ENCODE assay signal across 35 cellular contexts in the genomic region with DNA sequence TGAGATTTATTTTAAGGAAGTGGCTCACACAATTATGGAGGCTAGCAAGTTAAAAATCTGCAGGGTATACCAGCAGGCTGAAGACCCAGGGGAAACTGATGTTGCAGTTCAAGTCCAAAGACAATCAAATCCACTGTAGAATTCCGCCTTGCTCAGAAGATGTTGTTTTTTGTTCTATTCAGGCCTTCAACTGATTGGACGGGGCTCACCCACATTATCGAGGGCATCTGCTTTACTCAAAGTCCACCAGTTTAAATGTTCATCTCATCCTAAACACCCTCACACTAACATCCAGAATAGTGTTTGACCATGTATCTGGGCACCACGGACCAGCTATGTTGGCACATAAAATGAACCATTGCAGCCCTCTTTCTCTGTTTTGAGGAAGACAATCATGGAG.
"Had no signal": no experiment of that assay in that cellular context is flagged by ENCODE, and none has a peak within 500 bp of the region (broad histone marks: within the 10 kb centered on the region; RNA-seq: fewer than 3 reads in every experiment).

No MANE protein-coding gene starts in this region.

- H3K27me3 ChIP-seq: MG63 had no signal

- H3K9me3 ChIP-seq: MG63 had no signal

- H3K36me3 ChIP-seq: MG63 had no signal

- H3K4me3 ChIP-seq: MG63 had no signal

- DNase-seq: Karpas-422, Kasumi-1, MG63, MM.1S, NCI-H1048, NCI-H1092, NCI-H1092 treated with DMSO at 0.1 percent for 48 hours, NCI-H1105, NCI-H1105 treated with DMSO at 0.1 percent for 48 hours, NCI-H1417, NCI-H1417 treated with DMSO at 0.1 percent for 48 hours, NCI-H1436, NCI-H1436 treated with DMSO at 0.1 percent for 48 hours, NCI-H146, NCI-H1694, NCI-H1694 treated with DMSO at 0.1 percent for 48 hours, NCI-H187, NCI-H187 treated with DMSO at 0.1 percent for 48 hours, NCI-H1930, NCI-H2029, NCI-H2029 treated with DMSO at 0.1 percent for 48 hours, NCI-H2081, NCI-H2081 treated with DMSO at 0.1 percent for 48 hours, NCI-H2107, NCI-H2171, NCI-H2171 treated with DMSO at 0.1 percent for 48 hours, NCI-H2227 treated with DMSO at 0.1 percent for 48 hours, NCI-H226, NCI-H345, NCI-H446, NCI-H446 treated with DMSO at 0.1 percent for 48 hours, NCI-H510A, NCI-H510A treated with DMSO at 0.1 percent for 48 hours, NCI-H524, NCI-H524 treated with DMSO at 0.1 percent for 48 hours had no signal
